26 cellular contexts compared by ENCODE assay signal in genomic region chr22:28994522-28994921, GRCh38.
"Had no signal": no experiment of that assay in that cellular context is flagged by ENCODE, and none has a peak within 500 bp of the region (broad histone marks: within the 10 kb centered on the region; RNA-seq: fewer than 3 reads in every experiment).

No MANE protein-coding gene starts in this region.

- ATAC-seq: left colon; left lung; lower lobe of right lung; natural killer cell; pancreas; right cardiac atrium; stimulated activated naive B cell treated with anti-CD40 and anti-IgM and Interleukin-4, amounts not matched to agents 10 μg/mL and 1 μg/mL and 100 μg/mL, for 72 hours; stimulated activated naive CD8-positive, alpha-beta T cell treated with anti-CD3 and anti-CD28 coated beads, Interleukin-15, Interleukin-2, amounts not matched to agents 100 U/mL and 50 U/mL, for 24 hours had no signal

- H3K4me3 ChIP-seq: left lung, lower lobe of right lung, pancreas, prostate gland, smooth muscle cell, stomach, testis, thyroid gland, transverse colon, upper lobe of left lung, vagina had no signal

- H3K27me3 ChIP-seq: left lung, pancreas, stomach, testis, thyroid gland, transverse colon, upper lobe of left lung, vagina had no signal

- H3K9me3 Mint-ChIP-seq: mesothelial cell of epicardium; naive B cell; natural killer cell; stimulated activated naive B cell treated with anti-CD40 and anti-IgM and Interleukin-4, amounts not matched to agents 10 μg/mL and 1 μg/mL and 100 μg/mL, for 72 hours had no signal

- H3K4me3 Mint-ChIP-seq: mesothelial cell of epicardium; natural killer cell; stimulated activated naive B cell treated with anti-CD40 and anti-IgM and Interleukin-4, amounts not matched to agents 10 μg/mL and 1 μg/mL and 100 μg/mL, for 72 hours had no signal

- H3K4me1 Mint-ChIP-seq: naive B cell; natural killer cell; stimulated activated naive B cell treated with anti-CD40 and anti-IgM and Interleukin-4, amounts not matched to agents 10 μg/mL and 1 μg/mL and 100 μg/mL, for 72 hours had no signal

- H3K4me2 ChIP-seq: smooth muscle cell had no signal

- H3K4me1 ChIP-seq: pancreas had no signal

- H3K27ac Mint-ChIP-seq: mesothelial cell of epicardium; natural killer cell; stimulated activated naive B cell treated with anti-CD40 and anti-IgM and Interleukin-4, amounts not matched to agents 10 μg/mL and 1 μg/mL and 100 μg/mL, for 72 hours had no signal

- H3K36me3 ChIP-seq: left lung, lower lobe of right lung, pancreas, prostate gland, thyroid gland, transverse colon, upper lobe of left lung, vagina had no signal

- H3K27ac ChIP-seq: left lung, lower lobe of right lung, pancreas, prostate gland, stomach, testis, thyroid gland, transverse colon, upper lobe of left lung, vagina had no signal

- DNase-seq: hippocampal formation; left colon; left lung; lower lobe of right lung; mammary epithelial cell; mesenchymal stem cell; naive B cell; natural killer cell; nucleus accumbens; pancreas; posterior cingulate gyrus; retina; right cardiac atrium; stimulated activated CD4-positive, alpha-beta T cell treated with anti-CD3 and anti-CD28 coated beads, Interleukin-1b, Interleukin-23, amount 100 ng/mL, for 48 hours; stimulated activated CD4-positive, alpha-beta T cell treated with anti-CD3 and anti-CD28 coated beads, Interleukin-2, amount 100 ng/mL, for 48 hours; stimulated activated naive B cell treated with anti-CD40 and anti-IgM and Interleukin-4, amounts not matched to agents 10 μg/mL and 1 μg/mL and 100 μg/mL, for 72 hours; stimulated activated naive CD8-positive, alpha-beta T cell treated with anti-CD3 and anti-CD28 coated beads, Interleukin-15, Interleukin-2, amounts not matched to agents 100 U/mL and 50 U/mL, for 24 hours; stomach; testis; thyroid gland; transverse colon; upper lobe of left lung had no signal

- H3K36me3 Mint-ChIP-seq: natural killer cell had no signal
